Comparison of ENCODE assay signal across 14 cellular contexts in genomic region chr15:71335591-71335990, GRCh38.
DNase-seq lines count a peak whose midpoint lies in the region; ATAC-seq and TF ChIP-seq lines count a peak whose summit lies in the region.
"Had no signal": no experiment of that assay in that cellular context is flagged by ENCODE, and none has a peak within 500 bp of the region (broad histone marks: within the 10 kb centered on the region; RNA-seq: fewer than 3 reads in every experiment).

No MANE protein-coding gene starts in this region.

- peak overlapping the region; percentile 100 for H2BK120ac ChIP-seq in IMR-90 (ENCODE audit: low read depth, low read length)
- no peak overlapping the region for H2BK120ac ChIP-seq in mesenchymal stem cell (ENCODE audit: low read depth, low read length)

- H2AK9ac ChIP-seq in IMR-90 (replicated peaks; ENCODE audit: low read depth, low read length, poor library complexity), result no peak overlapping the region

- peak overlapping the region; percentile 99 for H2BK20ac ChIP-seq in IMR-90 (ENCODE audit: low read depth, low read length)

- POLR2A ChIA-PET in IMR-90 (lab: Charles Lee; ENCODE audit: unreplicated experiment), result no interaction called here

- no peak overlapping the region for H2BK12ac ChIP-seq in mesenchymal stem cell (ENCODE audit: low read length in 2 of 2)

- H3K79me1 ChIP-seq in IMR-90 (ENCODE audit: low read depth in 1 of 2, low read length in 2 of 2) (peaks cover 18 to 47% of the 10 kb centered on the region in 2 experiments), mesenchymal stem cell (replicated peaks; ENCODE audit: low read length, poor library complexity, severe bottlenecking) (peaks cover 6% of the 10 kb centered on the region)

- H2AFZ ChIP-seq in IMR-90 (replicated peaks; ENCODE audit: low read length, poor library complexity), result no peak overlapping the region
- H2AFZ ChIP-seq in mesenchymal stem cell (ENCODE audit: low read depth, low read length), result no peak overlapping the region

- TF ChIP-seq POLR2A in IMR-90 (IDR thresholded peaks at IDR 0.05; ENCODE audit: low read depth, low read length), result no peak

- H3K36me3 ChIP-seq in IMR-90 (ENCODE audit: control insufficient read depth, insufficient read depth, low read length) (peaks cover 15% of the 10 kb centered on the region), mesenchymal stem cell (ENCODE audit: control insufficient read depth in 1 of 2, insufficient read depth in 2 of 2, low read depth in 1 of 2, low read length in 2 of 2) (peaks cover 0 to 4% of the 10 kb centered on the region in 2 experiments), tibial artery (no peaks in the 10 kb centered on the region)
- H3K36me3 ChIP-seq in effector memory CD4-positive, alpha-beta T cell (ENCODE audit: control insufficient read depth, insufficient read depth, low read length), result no peaks in the 10 kb centered on the region

- dilution Hi-C loops in IMR-90 (cut with HindIII; ENCODE audit: low sequenced_read_pairs, unreplicated experiment), result no loop called here

- H3K4me3 ChIP-seq in IMR-90 (ENCODE audit: insufficient read depth, low read depth, low read length), result no peak overlapping the region
- H3K4me3 ChIP-seq in mesenchymal stem cell (ENCODE audit: insufficient read depth in 1 of 2, low read depth in 1 of 2, low read length in 2 of 2), result no peak overlapping the region
- H3K4me3 ChIP-seq in tibial artery, result no peak overlapping the region
- no peak overlapping the region for H3K4me3 ChIP-seq in effector memory CD4-positive, alpha-beta T cell (ENCODE audit: insufficient read depth, low read depth, low read length, poor library complexity, severe bottlenecking)

- intact Hi-C loops in IMR-90 (cut with micrococcal nuclease) (no loop called here), tibial artery (cut with DNase I; ENCODE audit: low total_unique reads) (loop anchor here (10.0 kb wide), 1 partner anchor 61 kb away; no protein-coding TSS in a partner anchor)

- TF ChIP-seq CTCF in IMR-90 (conservative IDR thresholded peaks at IDR 0.05; ENCODE audit: low read depth, low read length) (no peak), tibial artery (IDR thresholded peaks at IDR 0.05) (no peak)

- H4K20me1 ChIP-seq in IMR-90 (ENCODE audit: insufficient read depth, low read length), result no peaks in the 10 kb centered on the region

- BruUV-seq in IMR-90 (replicated peaks; lab: Mats Ljungman, UMichigan), result no TSS peak

- peak overlapping the region; percentile 97 for H3K4ac ChIP-seq in IMR-90 (ENCODE audit: low read depth, low read length)
- peak overlapping the region in 1 of 2 experiments; percentile 22 for H3K4ac ChIP-seq in mesenchymal stem cell (ENCODE audit: low read depth in 1 of 2, low read length in 2 of 2)

- in situ Hi-C loops in IMR-90 (cut with MboI; ENCODE audit: low sequenced_read_pairs), result no loop called here

- DNase-seq in IMR-90, result peak; percentile 73
- peak; percentile 31 for DNase-seq in brain pericyte (ENCODE audit: low read depth, low spot score)
- peak; percentile 38 for DNase-seq in mesenchymal stem cell
- DNase-seq in tibial artery, result no peak
- DNase-seq in NCI-H510A (lab: John Stamatoyannopoulos, UW), result no peak
- DNase-seq in effector memory CD4-positive, alpha-beta T cell, result no peak
- DNase-seq: C1 segment of cervical spinal cord, DND-41, H7, NCI-H1417, NCI-H2029, Right ventricle myocardium superior had no signal

- H2BK15ac ChIP-seq in IMR-90 (ENCODE audit: low read depth, low read length) (peak overlapping the region; percentile 92), mesenchymal stem cell (ENCODE audit: low read depth, poor library complexity, severe bottlenecking) (no peak overlapping the region)

- H4K8ac ChIP-seq in IMR-90 (ENCODE audit: low read depth in 2 of 2, low read length in 2 of 2) (peak overlapping the region; percentile 67 to 96; a peak in 3 of 4 replicates), mesenchymal stem cell (ENCODE audit: low read length) (no peak overlapping the region)

- H3K9ac ChIP-seq in IMR-90 (ENCODE audit: low read depth, low read length) (peak overlapping the region; percentile 46), mesenchymal stem cell (ENCODE audit: low read length) (no peak overlapping the region)

- CTCF ChIA-PET in IMR-90 (lab: Yijun Ruan, JAX), result interaction anchor here (0.6 kb wide), 1 partner anchor 15 kb away, joined by 3 read pairs; no protein-coding TSS in a partner anchor

- peaks cover 43% of the 10 kb centered on the region for H3K9me1 ChIP-seq in IMR-90 (ENCODE audit: insufficient read depth, low read length)

- peak overlapping the region; percentile 79 for H4K5ac ChIP-seq in IMR-90 (ENCODE audit: low read depth, low read length)

- H3K14ac ChIP-seq in IMR-90 (replicated peaks; ENCODE audit: low read depth, low read length) (peak overlapping the region; percentile 85), mesenchymal stem cell (ENCODE audit: low read length in 2 of 2) (no peak overlapping the region)

- no peak for ATAC-seq in IMR-90 (ENCODE audit: low read depth)
- ATAC-seq in HG03442 (IDR thresholded peaks at IDR 0.05; ENCODE audit: unreplicated experiment), result no peak

- TF ChIP-seq RAD21 in IMR-90 (IDR thresholded peaks at IDR 0.05; ENCODE audit: low read length), result no peak

- H4K91ac ChIP-seq in IMR-90 (ENCODE audit: insufficient read depth, low read depth, low read length) (peak overlapping the region; percentile 69), mesenchymal stem cell (ENCODE audit: low read length) (no peak overlapping the region)

- peak overlapping the region; percentile 100 for H2BK5ac ChIP-seq in IMR-90 (ENCODE audit: low read depth, low read length, poor library complexity, severe bottlenecking)
- no peak overlapping the region for H2BK5ac ChIP-seq in mesenchymal stem cell (ENCODE audit: low read depth, low read length, poor library complexity, severe bottlenecking)

- WGBS in IMR-90 (ENCODE audit: extremely low coverage in 2 of 2, insufficient read length in 1 of 2), 2 experiments, result no CpG with 5 or more reads among the region's 3 CpGs
- 69% methylated on average over 3 of the region's 3 CpGs for WGBS in mesenchymal stem cell

- peaks cover 52% of the 10 kb centered on the region for H3K4me1 ChIP-seq in IMR-90 (ENCODE audit: control insufficient read depth, insufficient read depth, low read length)
- H3K4me1 ChIP-seq in mesenchymal stem cell (ENCODE audit: control insufficient read depth, insufficient read depth, low read depth, low read length), result peaks cover 8% of the 10 kb centered on the region
- H3K4me1 ChIP-seq in tibial artery, result peaks cover 0 to 68% (median 36%) of the 10 kb centered on the region in 4 donors
- no peaks in the 10 kb centered on the region for H3K4me1 ChIP-seq in effector memory CD4-positive, alpha-beta T cell (ENCODE audit: control insufficient read depth, insufficient read depth, low read length, poor library complexity, severe bottlenecking)

- H3K9me3 ChIP-seq in IMR-90 (ENCODE audit: control insufficient read depth, insufficient read depth, low read length), result no peaks in the 10 kb centered on the region
- no peaks in the 10 kb centered on the region for H3K9me3 ChIP-seq in mesenchymal stem cell (ENCODE audit: control insufficient read depth, low read length)
- no peaks in the 10 kb centered on the region for H3K9me3 ChIP-seq in tibial artery
- no peaks in the 10 kb centered on the region for H3K9me3 ChIP-seq in effector memory CD4-positive, alpha-beta T cell (ENCODE audit: control insufficient read depth, low read length)

- peak overlapping the region; percentile 92 for H3K18ac ChIP-seq in IMR-90 (ENCODE audit: low read depth, low read length)
- H3K18ac ChIP-seq in mesenchymal stem cell (ENCODE audit: low read depth in 1 of 2, low read length in 2 of 2), result no peak overlapping the region

- H3K27ac ChIP-seq in IMR-90 (ENCODE audit: insufficient read depth, low read length) (peak overlapping the region; percentile 80; the same call in 1 of the 2 replicates), mesenchymal stem cell (ENCODE audit: low read length, poor library complexity, severe bottlenecking) (no peak overlapping the region), tibial artery (peak overlapping the region; percentile 37 to 83)
- H3K27ac ChIP-seq in effector memory CD4-positive, alpha-beta T cell (ENCODE audit: insufficient read depth, low read length, poor library complexity, severe bottlenecking), result no peak overlapping the region
- H3K27ac ChIP-seq: HL-60 had no signal

- H3K27me3 ChIP-seq in IMR-90 (ENCODE audit: control insufficient read depth, insufficient read depth, low read length) (no peaks in the 10 kb centered on the region), mesenchymal stem cell (ENCODE audit: control insufficient read depth in 1 of 2, insufficient read depth in 1 of 2, low read length in 2 of 2) (no peaks in the 10 kb centered on the region), tibial artery (no peaks in the 10 kb centered on the region)
- no peaks in the 10 kb centered on the region for H3K27me3 ChIP-seq in effector memory CD4-positive, alpha-beta T cell (replicated peaks; ENCODE audit: control insufficient read depth, insufficient read depth, low read length, poor library complexity, severe bottlenecking)

- peak overlapping the region; percentile 52; the same call in 1 of the 2 replicates for H3K56ac ChIP-seq in IMR-90 (ENCODE audit: extremely low read depth, insufficient read depth, low read length)

- peak overlapping the region; percentile 95 for H2AK5ac ChIP-seq in IMR-90 (ENCODE audit: low read depth, low read length)
- no peak overlapping the region for H2AK5ac ChIP-seq in mesenchymal stem cell (ENCODE audit: low read length, severe bottlenecking)

- H3K4me2 ChIP-seq in IMR-90 (ENCODE audit: low read depth, low read length) (no peak overlapping the region), mesenchymal stem cell (ENCODE audit: low read length, poor library complexity, severe bottlenecking) (no peak overlapping the region)

- H3K23ac ChIP-seq in IMR-90 (ENCODE audit: low read depth, low read length), result peak overlapping the region; percentile 80
- H3K23ac ChIP-seq in mesenchymal stem cell (ENCODE audit: low read length in 2 of 2), result no peak overlapping the region

TF ChIP-seq in IMR-90, 13 proteins besides CTCF, POLR2A, EP300 and RAD21 (continues in another document):
- no peak for TF ChIP-seq MXI1 (IDR thresholded peaks at IDR 0.05; ENCODE audit: borderline replicate concordance, low read depth, low read length)
- TF ChIP-seq USF2 (IDR thresholded peaks at IDR 0.05; ENCODE audit: low read depth, low read length), result no peak
- no peak for TF ChIP-seq RCOR1 (IDR thresholded peaks at IDR 0.05; ENCODE audit: insufficient replicate concordance, low read length)
- TF ChIP-seq CHD1 (IDR thresholded peaks at IDR 0.05; ENCODE audit: low read depth, low read length), result no peak
- no peak for TF ChIP-seq RFX5 (IDR thresholded peaks at IDR 0.05; ENCODE audit: low read depth, low read length)
- TF ChIP-seq SMC3 (IDR thresholded peaks at IDR 0.05; ENCODE audit: low read depth, low read length), result no peak

Comparison
In these comparisons a context has a peak if more than half of its experiments do, and no peak if none do; other contexts are left out.
1. DNase-seq: peak in IMR-90 (single experiment), brain pericyte (single experiment) and mesenchymal stem cell (single experiment); none in tibial artery (0 of 2), NCI-H510A (single experiment) and effector memory CD4-positive, alpha-beta T cell (0 of 3).
2. H3K27ac ChIP-seq: peak in IMR-90 (single experiment) and tibial artery (2 of 2); none in mesenchymal stem cell (single experiment) and effector memory CD4-positive, alpha-beta T cell (single experiment).